15 cellular contexts compared by ENCODE assay signal in genomic region chr3:66489115-66489514, GRCh38. TPM values are rescaled to one million over a fixed set of nuclear protein-coding genes. Genes with fewer than 3 reads are reported as not detected.
DNase-seq lines count a peak whose midpoint lies in the region; ATAC-seq and TF ChIP-seq lines count a peak whose summit lies in the region.
"Had no signal": no experiment of that assay in that cellular context is flagged by ENCODE, and none has a peak within 500 bp of the region (broad histone marks: within the 10 kb centered on the region; RNA-seq: fewer than 3 reads in every experiment).

No MANE protein-coding gene starts in this region.

- H3K4me1 Mint-ChIP-seq in CD8-positive, alpha-beta memory T cell: peaks cover 69 to 95% (median 86%) of the 10 kb centered on the region in 3 donors

- no peaks in the 10 kb centered on the region for H3K9me3 Mint-ChIP-seq in CD8-positive, alpha-beta memory T cell
- H3K9me3 Mint-ChIP-seq in activated naive CD4-positive, alpha-beta T cell treated with anti-CD3 and anti-CD28 coated beads, Interleukin-2, amount 50 U/mL, for 72 hours: peaks cover 0 to 3% of the 10 kb centered on the region in 2 donors
- H3K9me3 Mint-ChIP-seq: memory B cell had no signal

- peak overlapping the region; percentile 80 for H3K4me2 ChIP-seq in BLaER1
- no peak overlapping the region for H3K4me2 ChIP-seq in SK-N-SH

- ATAC-seq in activated naive CD4-positive, alpha-beta T cell treated with anti-CD3 and anti-CD28 coated beads, Interleukin-2, amount 50 U/mL, for 72 hours: peak; percentile 21 to 36

- no peaks in the 10 kb centered on the region; the same call in 1 of the 2 replicates for H3K36me3 ChIP-seq in BLaER1
- H3K36me3 ChIP-seq in CD8-positive, alpha-beta memory T cell (ENCODE audit: insufficient read depth, low read length): no peaks in the 10 kb centered on the region
- H3K36me3 ChIP-seq in neutrophil: no peaks in the 10 kb centered on the region
- no peaks in the 10 kb centered on the region for H3K36me3 ChIP-seq in SK-N-SH (replicated peaks in 1 of 2; ENCODE audit: control insufficient read depth in 1 of 2, insufficient read depth in 2 of 2, low read length in 1 of 2)
- H3K36me3 ChIP-seq: BE2C, tibial nerve had no signal

- H3K4me1 ChIP-seq in BLaER1 (peaks cover 99% of the 10 kb centered on the region), neutrophil (ENCODE audit: control insufficient read depth in 1 of 2, insufficient read depth in 1 of 2, low read depth in 1 of 2, low read length in 1 of 2) (peaks cover 38 to 43% of the 10 kb centered on the region in 2 experiments), SK-N-SH (ENCODE audit: control insufficient read depth in 1 of 2, insufficient read depth in 2 of 2, low read depth in 1 of 2, low read length in 1 of 2) (no peaks in the 10 kb centered on the region)
- peaks cover 81% of the 10 kb centered on the region for H3K4me1 ChIP-seq in CD8-positive, alpha-beta memory T cell (ENCODE audit: insufficient read depth, low read length)
- H3K4me1 ChIP-seq: BE2C had no signal

- peak overlapping the region; percentile 16 to 91 (median 84) for H3K27ac Mint-ChIP-seq in CD8-positive, alpha-beta memory T cell
- peak overlapping the region; percentile 88 to 90 for H3K27ac Mint-ChIP-seq in activated naive CD4-positive, alpha-beta T cell treated with anti-CD3 and anti-CD28 coated beads, Interleukin-2, amount 50 U/mL, for 72 hours
- H3K27ac Mint-ChIP-seq: memory B cell had no signal

- H3K27me3 ChIP-seq in BLaER1 (no peaks in the 10 kb centered on the region), neutrophil (no peaks in the 10 kb centered on the region), SK-N-SH (ENCODE audit: insufficient read depth) (peaks cover 10% of the 10 kb centered on the region; the same call in 1 of the 2 replicates)
- H3K27me3 ChIP-seq in CD8-positive, alpha-beta memory T cell (ENCODE audit: insufficient read depth, low read length, poor library complexity, severe bottlenecking): no peaks in the 10 kb centered on the region
- H3K27me3 ChIP-seq: tibial nerve had no signal

- H3K36me3 Mint-ChIP-seq in CD8-positive, alpha-beta memory T cell: peaks cover 0 to 6% (median 0%) of the 10 kb centered on the region in 3 donors
- peaks cover 4 to 33% of the 10 kb centered on the region in 2 donors for H3K36me3 Mint-ChIP-seq in activated naive CD4-positive, alpha-beta T cell treated with anti-CD3 and anti-CD28 coated beads, Interleukin-2, amount 50 U/mL, for 72 hours

- TF ChIP-seq CTCF in neutrophil (IDR thresholded peaks at IDR 0.05) (no peak), SK-N-SH (IDR thresholded peaks at IDR 0.05) (no peak)

- H3K27ac ChIP-seq in BLaER1 (peak overlapping the region; percentile 79), neutrophil (peak overlapping the region; percentile 46), SK-N-SH (ENCODE audit: low read depth in 2 of 2, low read length in 1 of 2) (no peak overlapping the region)
- no peak overlapping the region for H3K27ac ChIP-seq in CD8-positive, alpha-beta memory T cell (ENCODE audit: low read depth, low read length)

- WGBS in SK-N-SH (ENCODE audit: low lambda C conversion rate): 100% methylated on average over 2 of the region's 2 CpGs

- no peak for DNase-seq in CD8-positive, alpha-beta memory T cell
- no peak for DNase-seq in activated naive CD4-positive, alpha-beta T cell treated with anti-CD3 and anti-CD28 coated beads, Interleukin-2, amount 50 U/mL, for 72 hours (ENCODE audit: low spot score in 2 of 2)
- DNase-seq in cortex of kidney (lab: John Stamatoyannopoulos, UW) (no peak), SK-N-SH (no peak), superior temporal gyrus (ENCODE audit: extremely low spot score) (no peak), pons (ENCODE audit: low spot score) (no peak)
- DNase-seq: activated T-cell treated with anti-CD3 and anti-CD28 coated beads for 4 hours; BE2C; effector CD8-positive, alpha-beta T cell; SIG-M5; stimulated activated CD4-positive, alpha-beta T cell treated with anti-CD3 and anti-CD28 coated beads, Interleukin-12 subunit alpha, Interleukin-12 subunit beta, amount 100 ng/mL, for 4 hours had no signal

- CTCF ChIA-PET in CD8-positive, alpha-beta memory T cell (lab: Charles Lee): interaction anchor here (3.3 kb wide), 1 partner anchor 16 kb away, joined by 12 read pairs; no protein-coding TSS in a partner anchor
- CTCF ChIA-PET in SK-N-SH (lab: Yijun Ruan, JAX): no interaction called here

- H3K27me3 Mint-ChIP-seq in CD8-positive, alpha-beta memory T cell: no peaks in the 10 kb centered on the region

- no peaks in the 10 kb centered on the region for H3K79me2 ChIP-seq in SK-N-SH (ENCODE audit: insufficient read depth)

- no peak for TF ChIP-seq RAD21 in SK-N-SH (IDR thresholded peaks at IDR 0.05; ENCODE audit: low read length)

- peak overlapping the region in 6 of 7 donors; percentile 16 to 81 (median 44) for H3K4me3 Mint-ChIP-seq in CD8-positive, alpha-beta memory T cell
- H3K4me3 Mint-ChIP-seq: memory B cell had no signal

- no peak for TF ChIP-seq EP300 in SK-N-SH (IDR thresholded peaks at IDR 0.05; ENCODE audit: borderline replicate concordance in 1 of 2, low read depth in 1 of 2, low read length in 1 of 2)

- no peaks in the 10 kb centered on the region for H3K9me2 ChIP-seq in SK-N-SH

- POLR2A ChIA-PET in CD8-positive, alpha-beta memory T cell (lab: Charles Lee): no interaction called here
- POLR2A ChIA-PET in SK-N-SH (lab: Yijun Ruan, JAX): no interaction called here

- H3K4me3 ChIP-seq in BLaER1 (no peak overlapping the region), neutrophil (ENCODE audit: low read depth in 1 of 2, low read length in 1 of 2) (no peak overlapping the region), SK-N-SH (ENCODE audit: low read depth in 2 of 2, low read length in 1 of 2) (no peak overlapping the region)
- H3K4me3 ChIP-seq in CD8-positive, alpha-beta memory T cell (ENCODE audit: low read length): no peak overlapping the region
- H3K4me3 ChIP-seq: tibial nerve had no signal

- H4K20me1 ChIP-seq in BLaER1 (no peaks in the 10 kb centered on the region), SK-N-SH (ENCODE audit: insufficient read depth) (no peaks in the 10 kb centered on the region)

- H3K9me3 ChIP-seq in BLaER1: no peaks in the 10 kb centered on the region
- H3K9me3 ChIP-seq in CD8-positive, alpha-beta memory T cell (ENCODE audit: low read length): no peaks in the 10 kb centered on the region
- H3K9me3 ChIP-seq in neutrophil: no peaks in the 10 kb centered on the region
- no peaks in the 10 kb centered on the region for H3K9me3 ChIP-seq in SK-N-SH
- H3K9me3 ChIP-seq: BE2C, tibial nerve had no signal

- H2AFZ ChIP-seq in SK-N-SH (ENCODE audit: low read depth): no peak overlapping the region

- no peaks in the 10 kb centered on the region for H3F3A ChIP-seq in SK-N-SH (replicated peaks; ENCODE audit: insufficient read depth)

- H3K9ac ChIP-seq in BLaER1 (peak overlapping the region; percentile 72; the same call in 1 of the 2 replicates), SK-N-SH (no peak overlapping the region)

TF ChIP-seq in SK-N-SH, 30 proteins besides CTCF, POLR2A, EP300 and RAD21:
- TF ChIP-seq FOXJ3 (CRISPR knock-in tag; IDR thresholded peaks at IDR 0.05) (no peak), EZH2phosphoT487 (IDR thresholded peaks at IDR 0.05; ENCODE audit: borderline replicate concordance, low read depth) (no peak), NFIC (IDR thresholded peaks at IDR 0.05; ENCODE audit: borderline replicate concordance) (no peak), SMC3 (IDR thresholded peaks at IDR 0.05; ENCODE audit: low read depth, low read length) (no peak), CHD2 (IDR thresholded peaks at IDR 0.05; ENCODE audit: low read length, partially characterized antibody) (no peak), NRF1 (IDR thresholded peaks at IDR 0.05; ENCODE audit: low read depth, low read length) (no peak), SIN3A (IDR thresholded peaks at IDR 0.05; ENCODE audit: borderline replicate concordance, low read depth, low read length) (no peak), USF1 (IDR thresholded peaks at IDR 0.05; ENCODE audit: borderline replicate concordance, low read depth) (no peak), IRF3 (IDR thresholded peaks at IDR 0.05; ENCODE audit: low read depth, low read length) (no peak), PBX3 (IDR thresholded peaks at IDR 0.05) (no peak), TCF12 (IDR thresholded peaks at IDR 0.05) (no peak)

RNA-seq across cellular contexts. Expression of gene LRIG1, which starts 11.7 kb away (rescaled TPM):
- total RNA-seq in CD8-positive, alpha-beta memory T cell: 10 to 100 TPM; 37.9 to 38.2 TPM
- polyA plus RNA-seq in CD8-positive, alpha-beta memory T cell: 47.9 TPM
- 10 to 100 TPM; 28.2 to 39.1 TPM for total RNA-seq in activated naive CD4-positive, alpha-beta T cell treated with anti-CD3 and anti-CD28 coated beads, Interleukin-2, amount 50 U/mL, for 72 hours
- polyA plus RNA-seq in SK-N-SH (2012; rRNA removed): 1.5 and 1.7 TPM in 2 replicates
- polyA plus RNA-seq in SK-N-SH (2012; cell fraction: cytosol; rRNA removed): 1.5 and 1.9 TPM in 2 replicates
- 2.5 and 2.9 TPM in 2 replicates for polyA plus RNA-seq in SK-N-SH (2012; cell fraction: nucleus; rRNA removed)

Comparison
In these comparisons a context has a peak if more than half of its experiments do, and no peak if none do; other contexts are left out.
1. H3K27ac ChIP-seq: peak in BLaER1 (single experiment) and neutrophil (single experiment); none in CD8-positive, alpha-beta memory T cell (single experiment) and SK-N-SH (0 of 2).